Comparison of ENCODE assay signal across 8 cellular contexts in genomic region chr14:57692671-57693070, GRCh38.
DNase-seq lines count a peak whose midpoint lies in the region; ATAC-seq, FAIRE-seq and TF ChIP-seq lines count a peak whose summit lies in the region.

No MANE protein-coding gene starts in this region.

- H3K4me2 ChIP-seq in K562 (ENCODE audit: insufficient read depth, low read length): no peak overlapping the region

- in situ Hi-C loops in K562 (cut with MboI): no loop called here

- DNase-seq in GM12864 (ENCODE audit: low read depth) (no peak), NAMALWA (ENCODE audit: low spot score) (peak; percentile 41), K562 (ENCODE audit: extremely low read depth in 1 of 4, low spot score in 3 of 4) (peak; percentile 6 to 20 (median 8)), nephron progenitor cell (no peak), GM20000 (ENCODE audit: low spot score) (no peak)

- intact Hi-C loops in K562 (cut with micrococcal nuclease): loop anchor here (1.0 to 5.0 kb wide), 2 partner anchors 180 to 380 kb away; no protein-coding TSS in a partner anchor

- no peaks in the 10 kb centered on the region for H3K79me2 ChIP-seq in K562 (ENCODE audit: control insufficient read depth, insufficient read depth, low read length)

- no peak overlapping the region for H3K4me3 Mint-ChIP-seq in nephron progenitor cell

- H3K27me3 Mint-ChIP-seq in nephron progenitor cell (ENCODE audit: low read depth, poor library complexity): peaks cover 3% of the 10 kb centered on the region

- H4K20me1 ChIP-seq in K562 (replicated peaks; ENCODE audit: control insufficient read depth, insufficient read depth, low read length): no peaks in the 10 kb centered on the region

- no peaks in the 10 kb centered on the region for H3K9me1 ChIP-seq in K562 (ENCODE audit: control insufficient read depth, insufficient read depth, low read length)

- H3K4me1 ChIP-seq in K562 (replicated peaks in 1 of 2; ENCODE audit: control insufficient read depth in 2 of 2, insufficient read depth in 2 of 2, low read length in 2 of 2): no peaks in the 10 kb centered on the region

- TF ChIP-seq POLR2A in K562 (conservative IDR thresholded peaks at IDR 0.05): no peak

- BruUV-seq in K562 (replicated peaks; lab: Mats Ljungman, UMichigan): no TSS peak

- H3K27ac Mint-ChIP-seq in nephron progenitor cell: no peak overlapping the region

- H3K36me3 Mint-ChIP-seq in nephron progenitor cell (ENCODE audit: low read depth): no peaks in the 10 kb centered on the region

- peak in 1 of 2 experiments; percentile 37; a peak in 1 of 4 replicates for TF ChIP-seq RAD21 in K562 (CRISPR knock-in tag; conservative IDR thresholded peaks at IDR 0.05 in 1 of 2, IDR thresholded peaks at IDR 0.05 in 1 of 2)

- no peak for FAIRE-seq in K562 (lab: Jason Lieb, UNC)

- CTCF ChIA-PET in K562 (lab: Yijun Ruan, JAX; ENCODE audit: low intra/inter-chr PET ratio): interaction anchor here (0.6 kb wide), 1 partner anchor 16 kb away, joined by 3 read pairs; no protein-coding TSS in a partner anchor

- H3K36me3 ChIP-seq in K562 (ENCODE audit: control insufficient read depth, insufficient read depth, low read length): no peaks in the 10 kb centered on the region

- no peak overlapping the region for H3K4me3 ChIP-seq in GM12864 (ENCODE audit: low read depth, low read length)
- H3K4me3 ChIP-seq in K562: no peak overlapping the region

- TF ChIP-seq CTCF in GM12864 (IDR thresholded peaks at IDR 0.05; ENCODE audit: low read depth, low read length, missing control alignments): peak; percentile 39
- peak in 2 of 3 experiments; percentile 18 to 37; a peak in 2 of 6 replicates for TF ChIP-seq CTCF in K562 (IDR thresholded peaks at IDR 0.05 in 2 of 3, conservative IDR thresholded peaks at IDR 0.05 in 1 of 3; ENCODE audit: insufficient read depth in 2 of 3, low read depth in 1 of 3, low read length in 3 of 3)
- TF ChIP-seq CTCF in nephron progenitor cell (IDR thresholded peaks at IDR 0.05): peak; percentile 38
- no peak for TF ChIP-seq CTCF in GM20000 (IDR thresholded peaks at IDR 0.05; ENCODE audit: extremely low read depth, missing control alignments)

- H3K9ac ChIP-seq in K562 (ENCODE audit: insufficient read depth in 1 of 2, low read depth in 2 of 2, low read length in 2 of 2): no peak overlapping the region

- H2AFZ ChIP-seq in K562 (ENCODE audit: low read depth, low read length): no peak overlapping the region

- H3K27ac ChIP-seq in K562 (ENCODE audit: extremely low read depth, low read depth, low read length): no peak overlapping the region

- peak; percentile 46; the same call in 1 of the 3 replicates for ATAC-seq in K562
- ATAC-seq in GM21723 (IDR thresholded peaks at IDR 0.05; ENCODE audit: unreplicated experiment): no peak
- no peak for ATAC-seq in GM19467 (IDR thresholded peaks at IDR 0.05; ENCODE audit: unreplicated experiment)
- ATAC-seq in HG02870 (IDR thresholded peaks at IDR 0.05; ENCODE audit: unreplicated experiment): no peak

- no peak for TF ChIP-seq EP300 in K562 (IDR thresholded peaks at IDR 0.05; ENCODE audit: low read length)

- H3K27me3 ChIP-seq in K562 (ENCODE audit: control insufficient read depth in 2 of 2, insufficient read depth in 2 of 2, low read length in 2 of 2): no peaks in the 10 kb centered on the region

- H3K9me3 ChIP-seq in K562 (replicated peaks; ENCODE audit: control insufficient read depth, insufficient read depth, low read depth, low read length): no peaks in the 10 kb centered on the region

- peaks cover 8% of the 10 kb centered on the region for H3K9me3 Mint-ChIP-seq in nephron progenitor cell

- POLR2A ChIA-PET in K562 (lab: Yijun Ruan, JAX): interaction anchor here (0.5 kb wide), 1 partner anchor 40 kb away, joined by 4 read pairs; no protein-coding TSS in a partner anchor

- no peaks in the 10 kb centered on the region for H3K4me1 Mint-ChIP-seq in nephron progenitor cell

TF ChIP-seq in K562, 482 proteins besides CTCF, POLR2A, EP300 and RAD21:
- TF ChIP-seq ZNF518B (CRISPR knock-in tag; IDR thresholded peaks at IDR 0.05) (no peak), HDAC8 (tag; IDR thresholded peaks at IDR 0.05) (no peak), ZFP1 (CRISPR knock-in tag; IDR thresholded peaks at IDR 0.05) (no peak), PBX2 (CRISPR knock-in tag; IDR thresholded peaks at IDR 0.05; ENCODE audit: low read depth) (no peak), PBX2 (tag; conservative IDR thresholded peaks at IDR 0.05; ENCODE audit: low read depth) (no peak), NUFIP1 (IDR thresholded peaks at IDR 0.05; ENCODE audit: partially characterized antibody) (no peak)

Comparison
In these comparisons a context has a peak if more than half of its experiments do, and no peak if none do; other contexts are left out.
1. DNase-seq: peak in NAMALWA (single experiment) and K562 (4 of 4); none in GM12864 (single experiment), nephron progenitor cell (single experiment) and GM20000 (single experiment).